In the genomic region with DNA sequence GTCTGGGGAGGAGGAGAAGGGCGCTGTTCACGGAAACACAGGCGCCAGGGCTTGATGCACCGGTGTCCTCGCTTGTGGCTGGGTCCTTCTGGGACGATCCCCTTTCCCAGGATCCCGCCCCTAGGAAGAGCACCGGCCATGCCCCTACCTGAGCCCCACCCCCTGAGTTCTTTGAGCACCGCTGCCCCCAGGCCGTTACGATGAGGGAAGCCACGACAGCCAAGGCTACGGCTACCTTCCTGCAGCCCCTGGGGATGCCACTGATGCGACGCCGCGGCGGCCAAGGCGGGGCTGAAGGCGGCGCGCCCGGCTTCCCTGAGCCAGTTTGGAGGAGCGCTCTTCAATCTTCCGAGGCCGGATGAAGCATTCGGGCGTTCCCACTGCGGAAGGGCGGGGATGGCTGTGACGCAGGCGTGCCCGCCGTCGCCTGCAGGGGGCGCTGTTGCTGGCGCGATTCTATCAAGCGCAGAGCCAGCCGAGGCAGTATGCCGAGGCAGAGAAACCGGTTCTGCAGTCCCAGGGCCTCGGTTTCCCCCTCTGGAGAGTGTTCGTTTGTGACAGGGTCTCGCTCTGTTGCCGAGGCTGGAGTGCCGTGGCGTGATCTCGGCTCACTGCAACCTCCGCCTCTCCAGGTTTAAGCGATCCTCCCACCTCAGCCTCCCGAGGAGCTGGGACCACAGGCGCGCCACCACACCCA, we compare ENCODE assay signal across 8 cellular contexts. TPM values are rescaled to one million over a fixed set of nuclear protein-coding genes. Genes with fewer than 3 reads are reported as not detected.
A peak's percentile ranks its signal among the peaks of the same experiment; 100 is the strongest.
DNase-seq lines count a peak whose midpoint lies in the region; ATAC-seq lines count a peak whose summit lies in the region.

No MANE protein-coding gene starts in this region.

- no peak overlapping the region for H3K9ac ChIP-seq in SK-N-MC (ENCODE audit: insufficient read length)

- peak; percentile 64 to 80 for ATAC-seq in CD4-positive, CD25-positive, alpha-beta regulatory T cell (ENCODE audit: low read depth in 2 of 2)
- ATAC-seq in HG03432 (IDR thresholded peaks at IDR 0.05; ENCODE audit: unreplicated experiment) (peak; percentile 40), right cardiac atrium (peak; percentile 77 to 90), sciatic nerve (peak; percentile 48), HG02763 (IDR thresholded peaks at IDR 0.05; ENCODE audit: unreplicated experiment) (no peak), GM18511 (IDR thresholded peaks at IDR 0.05; ENCODE audit: unreplicated experiment) (no peak)

- H3K4me3 Mint-ChIP-seq in CD4-positive, CD25-positive, alpha-beta regulatory T cell = peak overlapping the region; percentile 35 to 74 (median 70)
- H3K4me3 Mint-ChIP-seq in activated naive CD8-positive, alpha-beta T cell treated with anti-CD3 and anti-CD28 coated beads for 36 hours = peak overlapping the region; percentile 46

- H3K4me3 ChIP-seq in CD4-positive, CD25-positive, alpha-beta regulatory T cell (ENCODE audit: low read depth, low read length) = no peak overlapping the region
- H3K4me3 ChIP-seq in SK-N-MC (peak overlapping the region; percentile 56; the same call in 1 of the 2 replicates), right cardiac atrium (ENCODE audit: low read length) (no peak overlapping the region)

- WGBS in right cardiac atrium = 17% methylated on average over 54 of the region's 54 CpGs

- H3K4me1 ChIP-seq in CD4-positive, CD25-positive, alpha-beta regulatory T cell (ENCODE audit: control insufficient read depth, insufficient read depth, low read length, poor library complexity, severe bottlenecking) = peaks cover 6% of the 10 kb centered on the region
- H3K4me1 ChIP-seq in right cardiac atrium (ENCODE audit: control insufficient read depth, insufficient read depth, low read length) = no peaks in the 10 kb centered on the region

- no peaks in the 10 kb centered on the region for H3K27me3 ChIP-seq in CD4-positive, CD25-positive, alpha-beta regulatory T cell (ENCODE audit: control insufficient read depth, insufficient read depth, low read length)
- H3K27me3 ChIP-seq in right cardiac atrium (ENCODE audit: control insufficient read depth, insufficient read depth) = no peaks in the 10 kb centered on the region

- H3K27me3 Mint-ChIP-seq in CD4-positive, CD25-positive, alpha-beta regulatory T cell = peaks cover 56% of the 10 kb centered on the region
- H3K27me3 Mint-ChIP-seq in activated naive CD8-positive, alpha-beta T cell treated with anti-CD3 and anti-CD28 coated beads for 36 hours = peaks cover 15% of the 10 kb centered on the region

- DNase-seq in CD4-positive, CD25-positive, alpha-beta regulatory T cell = peak; percentile 38 to 78 (median 66)
- DNase-seq in SK-N-MC (ENCODE audit: low read depth, low spot score) (no peak), right cardiac atrium (peak; percentile 72 to 89 (median 84)), sciatic nerve (ENCODE audit: low spot score) (no peak)
- peak; percentile 76 for DNase-seq in activated naive CD8-positive, alpha-beta T cell treated with anti-CD3 and anti-CD28 coated beads for 36 hours

- no peaks in the 10 kb centered on the region for H3K9me3 Mint-ChIP-seq in CD4-positive, CD25-positive, alpha-beta regulatory T cell
- H3K9me3 Mint-ChIP-seq in activated naive CD8-positive, alpha-beta T cell treated with anti-CD3 and anti-CD28 coated beads for 36 hours = no peaks in the 10 kb centered on the region

- no peaks in the 10 kb centered on the region for H3K36me3 ChIP-seq in CD4-positive, CD25-positive, alpha-beta regulatory T cell (ENCODE audit: control insufficient read depth, insufficient read depth, low read length)
- no peaks in the 10 kb centered on the region for H3K36me3 ChIP-seq in SK-N-MC (ENCODE audit: insufficient read depth, low read length)

- peak overlapping the region in 1 of 3 donors; percentile 78 for H3K27ac Mint-ChIP-seq in CD4-positive, CD25-positive, alpha-beta regulatory T cell
- H3K27ac Mint-ChIP-seq in activated naive CD8-positive, alpha-beta T cell treated with anti-CD3 and anti-CD28 coated beads for 36 hours = no peak overlapping the region

- no peaks in the 10 kb centered on the region for H3K9me3 ChIP-seq in CD4-positive, CD25-positive, alpha-beta regulatory T cell (ENCODE audit: control insufficient read depth in 2 of 2, low read length in 2 of 2)
- H3K9me3 ChIP-seq in SK-N-MC (ENCODE audit: low read depth, low read length) (no peaks in the 10 kb centered on the region), right cardiac atrium (ENCODE audit: control insufficient read depth, low read length) (no peaks in the 10 kb centered on the region)

- H3K36me3 Mint-ChIP-seq in CD4-positive, CD25-positive, alpha-beta regulatory T cell = no peaks in the 10 kb centered on the region
- H3K36me3 Mint-ChIP-seq in activated naive CD8-positive, alpha-beta T cell treated with anti-CD3 and anti-CD28 coated beads for 36 hours = no peaks in the 10 kb centered on the region

- intact Hi-C loops in right cardiac atrium (cut with DNase I) = no loop called here
- intact Hi-C loops in sciatic nerve (cut with DNase I) = no loop called here

- H3K4me1 Mint-ChIP-seq in CD4-positive, CD25-positive, alpha-beta regulatory T cell = peaks cover 0 to 12% (median 3%) of the 10 kb centered on the region in 4 donors
- no peaks in the 10 kb centered on the region for H3K4me1 Mint-ChIP-seq in activated naive CD8-positive, alpha-beta T cell treated with anti-CD3 and anti-CD28 coated beads for 36 hours

- no peak overlapping the region for H3K27ac ChIP-seq in CD4-positive, CD25-positive, alpha-beta regulatory T cell (ENCODE audit: insufficient read depth, low read length, poor library complexity, severe bottlenecking)
- H3K27ac ChIP-seq in SK-N-MC = no peak overlapping the region
- H3K27ac ChIP-seq in right cardiac atrium (ENCODE audit: low read length) = no peak overlapping the region

RNA-seq across cellular contexts. Expression of gene NEFH, which starts 9.7 kb away (rescaled TPM):
- total RNA-seq in CD4-positive, CD25-positive, alpha-beta regulatory T cell = 0.32 TPM
- polyA plus RNA-seq in CD4-positive, CD25-positive, alpha-beta regulatory T cell = under 1 TPM; 0.08 to 0.49 (median 0.25) TPM
- total RNA-seq in activated naive CD8-positive, alpha-beta T cell treated with anti-CD3 and anti-CD28 coated beads for 36 hours = 1 to 10 TPM; 8.1 to 8.7 TPM
- total RNA-seq in right cardiac atrium = under 1 TPM; 0.14 to 0.45 (median 0.33) TPM
- polyA plus RNA-seq in right cardiac atrium = 0.38 TPM
- total RNA-seq in sciatic nerve = 1.4 TPM

RNA-seq across cellular contexts. Expression of gene RFPL1, which starts 31.9 kb away (rescaled TPM):
- not detected for total RNA-seq in CD4-positive, CD25-positive, alpha-beta regulatory T cell
- not detected for polyA plus RNA-seq in CD4-positive, CD25-positive, alpha-beta regulatory T cell
- total RNA-seq in activated naive CD8-positive, alpha-beta T cell treated with anti-CD3 and anti-CD28 coated beads for 36 hours = not detected
- not detected for total RNA-seq in right cardiac atrium
- polyA plus RNA-seq in right cardiac atrium = not detected
- not detected for total RNA-seq in sciatic nerve

Comparison
In these comparisons a context has a peak if more than half of its experiments do, and no peak if none do; other contexts are left out.
1. ATAC-seq: peak in CD4-positive, CD25-positive, alpha-beta regulatory T cell (2 of 2), HG03432 (single experiment), right cardiac atrium (2 of 2) and sciatic nerve (single experiment); none in HG02763 (single experiment) and GM18511 (single experiment).
2. DNase-seq: peak in CD4-positive, CD25-positive, alpha-beta regulatory T cell (3 of 3), activated naive CD8-positive, alpha-beta T cell treated with anti-CD3 and anti-CD28 coated beads for 36 hours (single experiment) and right cardiac atrium (3 of 3); none in SK-N-MC (single experiment) and sciatic nerve (single experiment).